ENCODE assay signal across 15 cellular contexts in genomic region chr3:145183261-145183660, GRCh38.
"Had no signal": no experiment of that assay in that cellular context is flagged by ENCODE, and none has a peak within 500 bp of the region (broad histone marks: within the 10 kb centered on the region; RNA-seq: fewer than 3 reads in every experiment).

No MANE protein-coding gene starts in this region.

- H3K4me3 Mint-ChIP-seq: activated CD4-positive, alpha-beta memory T cell treated with anti-CD3 and anti-CD28 coated beads for 36 hours; activated T-cell treated with anti-CD3 and anti-CD28 coated beads, Interleukin-2, amount 50 U/mL, for 72 hours; neural crest cell; stimulated activated naive CD8-positive, alpha-beta T cell treated with anti-CD3 and anti-CD28 coated beads, Interleukin-15, Interleukin-2, amounts not matched to agents 100 ng/mL and 50 ng/mL, for 24 hours had no signal

- H3K4me3 ChIP-seq: ovary had no signal

- H3K9me3 ChIP-seq: heart right ventricle, ovary, upper lobe of right lung had no signal

- H3K9me3 Mint-ChIP-seq: activated CD4-positive, alpha-beta memory T cell treated with anti-CD3 and anti-CD28 coated beads for 36 hours; activated T-cell treated with anti-CD3 and anti-CD28 coated beads, Interleukin-2, amount 50 U/mL, for 72 hours; neural crest cell; stimulated activated naive CD8-positive, alpha-beta T cell treated with anti-CD3 and anti-CD28 coated beads, Interleukin-15, Interleukin-2, amounts not matched to agents 100 ng/mL and 50 ng/mL, for 24 hours had no signal

- H3K36me3 Mint-ChIP-seq: activated CD4-positive, alpha-beta memory T cell treated with anti-CD3 and anti-CD28 coated beads for 36 hours had no signal

- H3K36me3 ChIP-seq: heart right ventricle, ovary, upper lobe of right lung had no signal

- H3K27ac Mint-ChIP-seq: activated CD4-positive, alpha-beta memory T cell treated with anti-CD3 and anti-CD28 coated beads for 36 hours; activated T-cell treated with anti-CD3 and anti-CD28 coated beads, Interleukin-2, amount 50 U/mL, for 72 hours; stimulated activated naive CD8-positive, alpha-beta T cell treated with anti-CD3 and anti-CD28 coated beads, Interleukin-15, Interleukin-2, amounts not matched to agents 100 ng/mL and 50 ng/mL, for 24 hours had no signal

- H3K27me3 ChIP-seq: heart right ventricle, ovary, upper lobe of right lung had no signal

- DNase-seq: activated CD4-positive, alpha-beta memory T cell treated with anti-CD3 and anti-CD28 coated beads for 36 hours; activated CD4-positive, alpha-beta T cell treated with anti-CD3 and anti-CD28 coated beads for 1 hour; activated T-cell treated with anti-CD3 and anti-CD28 coated beads, Interleukin-2, amount 50 U/mL, for 72 hours; central memory CD4-positive, alpha-beta T cell; effector memory CD4-positive, alpha-beta T cell; erythroblast; heart right ventricle; ovary; stimulated activated CD4-positive, alpha-beta T cell treated with anti-CD3 and anti-CD28 coated beads, Interleukin-15, amount 100 ng/mL, for 24 hours; stimulated activated CD4-positive, alpha-beta T cell treated with anti-CD3 and anti-CD28 coated beads, Interleukin-4, amount 100 ng/mL, for 24 hours; T1000; upper lobe of right lung had no signal

- H3K27ac ChIP-seq: heart right ventricle, ovary, upper lobe of right lung had no signal

- H3K4me1 ChIP-seq: heart right ventricle, upper lobe of right lung had no signal

- H3K27me3 Mint-ChIP-seq: activated CD4-positive, alpha-beta memory T cell treated with anti-CD3 and anti-CD28 coated beads for 36 hours; stimulated activated naive CD8-positive, alpha-beta T cell treated with anti-CD3 and anti-CD28 coated beads, Interleukin-15, Interleukin-2, amounts not matched to agents 100 ng/mL and 50 ng/mL, for 24 hours had no signal

- FAIRE-seq: frontal cortex had no signal
